Comparison of ENCODE assay signal across 24 cellular contexts in the genomic region with DNA sequence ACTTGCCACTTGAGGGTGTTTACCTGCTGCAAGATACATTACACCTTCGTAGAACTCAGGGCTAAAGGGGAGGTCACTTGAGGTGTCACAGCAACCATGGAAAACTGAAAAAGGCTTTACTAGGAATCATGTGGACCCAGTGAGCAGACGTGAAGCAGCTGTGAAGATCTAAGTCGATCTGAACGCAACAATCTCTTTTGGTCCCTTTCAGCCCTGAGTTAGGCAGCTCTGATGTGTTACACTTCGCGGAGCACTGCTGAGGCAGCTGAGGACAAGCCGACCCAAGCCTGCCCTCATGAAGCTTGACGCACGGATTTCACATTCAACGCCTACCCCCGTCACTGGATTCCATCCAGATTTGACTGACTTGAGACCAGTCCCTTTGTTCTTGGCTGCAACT.
"Had no signal": no experiment of that assay in that cellular context is flagged by ENCODE, and none has a peak within 500 bp of the region (broad histone marks: within the 10 kb centered on the region; RNA-seq: fewer than 3 reads in every experiment).

No MANE protein-coding gene starts in this region.

- H3K27me3 ChIP-seq: cardiac muscle cell, hepatocyte, right atrium auricular region, testis, transverse colon had no signal

- H3K9me3 ChIP-seq: gastrocnemius medialis, right atrium auricular region, spleen, testis, transverse colon had no signal

- FAIRE-seq: kidney had no signal

- ATAC-seq: activated CD8-positive, alpha-beta T cell treated with anti-CD3 and anti-CD28 coated beads for 36 hours; activated T-cell treated with anti-CD3 and anti-CD28 coated beads, Interleukin-2, amount 50 U/mL, for 4 hours; activated T-helper 17 cell treated with anti-CD3 and anti-CD28 coated beads, Interleukin-2, amount 50 U/mL, for 72 hours; effector memory CD8-positive, alpha-beta T cell; gastrocnemius medialis; T-cell had no signal

- H3K4me3 ChIP-seq: cardiac muscle cell, gastrocnemius medialis, hepatocyte, right atrium auricular region, spleen, testis, transverse colon had no signal

- H2AFZ ChIP-seq: hepatocyte had no signal

- H3K4me2 ChIP-seq: hepatocyte had no signal

- H3K79me2 ChIP-seq: hepatocyte had no signal

- H3K4me1 ChIP-seq: gastrocnemius medialis, testis had no signal

- DNase-seq: activated B cell treated with CpG ODN at 0.5 μM for 24 hours; activated CD4-positive, alpha-beta T cell treated with anti-CD3 and anti-CD28 coated beads, Interleukin-2, amount 50 U/mL, for 1 hour; activated CD8-positive, alpha-beta T cell treated with anti-CD3 and anti-CD28 coated beads for 36 hours; activated naive CD4-positive, alpha-beta T cell; activated T-cell treated with anti-CD3 and anti-CD28 coated beads, Interleukin-2, amount 50 U/mL, for 4 hours; anterior cingulate cortex; cortex of kidney; effector memory CD8-positive, alpha-beta T cell; erythroblast; gastrocnemius medialis; kidney; left colon; naive B cell; nucleus accumbens; spleen; stimulated activated CD4-positive, alpha-beta T cell treated with anti-CD3 and anti-CD28 coated beads, Interleukin-2, amount 100 ng/mL, for 48 hours; stimulated activated naive CD4-positive, alpha-beta T cell treated with Interleukin-2 at 50 U/mL for 16 hours; T-cell; testis; transverse colon had no signal

- H3K36me3 ChIP-seq: cardiac muscle cell, gastrocnemius medialis, right atrium auricular region, spleen, transverse colon had no signal

- H3K27ac ChIP-seq: cardiac muscle cell, gastrocnemius medialis, right atrium auricular region, spleen, testis, transverse colon had no signal
